8 cellular contexts compared by ENCODE assay signal in the genomic region with DNA sequence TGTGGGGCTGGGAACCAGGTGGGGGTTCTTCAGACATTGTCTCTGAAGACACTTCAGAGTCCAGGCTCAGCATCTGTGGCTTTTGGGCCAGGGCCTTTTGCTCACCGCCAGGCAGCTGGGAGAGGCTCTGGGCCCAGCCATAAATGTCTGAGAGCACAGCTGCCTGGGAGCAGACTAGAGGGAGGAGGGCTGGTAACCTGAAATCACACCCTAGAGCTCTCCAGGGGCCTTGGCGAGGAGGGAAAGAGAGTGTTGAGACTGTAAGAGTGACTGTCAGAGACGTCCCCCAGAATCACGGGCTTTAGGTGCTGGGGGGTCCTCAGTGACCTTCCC. TPM values are rescaled to one million over a fixed set of nuclear protein-coding genes. Genes with fewer than 3 reads are reported as not detected.
A peak's percentile ranks its signal among the peaks of the same experiment; 100 is the strongest.
DNase-seq lines count a peak whose midpoint lies in the region; ATAC-seq and TF ChIP-seq lines count a peak whose summit lies in the region.

No MANE protein-coding gene starts in this region.

- H3K27ac ChIP-seq in HUES6 (ENCODE audit: low read depth, low read length) = no peak overlapping the region
- peak overlapping the region; percentile 77 for H3K27ac ChIP-seq in muscle layer of duodenum (ENCODE audit: low read length)

- H3K4me3 Mint-ChIP-seq in brain = peak overlapping the region in 3 of 5 experiments; percentile 39 to 52 (median 48)

- H3K4me3 ChIP-seq in BJ (ENCODE audit: low read depth, low read length) (peak overlapping the region; percentile 47; the same call in 1 of the 2 replicates), HUES6 (ENCODE audit: low read depth, low read length) (peak overlapping the region; percentile 58; the same call in 1 of the 2 replicates), muscle layer of duodenum (ENCODE audit: low read depth in 1 of 2, low read length in 2 of 2) (peak overlapping the region; percentile 26 to 53)

- no peaks in the 10 kb centered on the region for H3K36me3 Mint-ChIP-seq in brain

- peaks cover 0 to 3% (median 0%) of the 10 kb centered on the region in 5 experiments for H3K9me3 Mint-ChIP-seq in brain

- H3K9me3 ChIP-seq in HUES6 (ENCODE audit: control insufficient read depth, insufficient read depth, low read depth, low read length) = no peaks in the 10 kb centered on the region
- H3K9me3 ChIP-seq in muscle layer of duodenum (ENCODE audit: control insufficient read depth in 1 of 2, low read length in 2 of 2) = no peaks in the 10 kb centered on the region

- H3K9ac ChIP-seq in HUES6 (ENCODE audit: low read length) = no peak overlapping the region

- no peak for ATAC-seq in HG03457 (IDR thresholded peaks at IDR 0.05; ENCODE audit: unreplicated experiment)

- CTCF ChIA-PET in BJ (lab: Yijun Ruan, JAX) = interaction anchor here (0.7 to 1.8 kb wide), 3 partner anchors 17 to 160 kb away, joined by 4 to 5 read pairs (median 5); no protein-coding TSS in a partner anchor

- H3K4me1 Mint-ChIP-seq in brain = peaks cover 24% of the 10 kb centered on the region

- peak overlapping the region in 2 of 5 experiments; percentile 82 to 90 for H3K27ac Mint-ChIP-seq in brain

- H3K27me3 ChIP-seq in BJ (ENCODE audit: control insufficient read depth, insufficient read depth, low read length) (no peaks in the 10 kb centered on the region), HUES6 (ENCODE audit: control insufficient read depth, insufficient read depth, low read length) (no peaks in the 10 kb centered on the region), muscle layer of duodenum (ENCODE audit: low read depth, low read length) (no peaks in the 10 kb centered on the region)

- POLR2A ChIA-PET in BJ (lab: Charles Lee) = no interaction called here

- TF ChIP-seq CTCF in BJ (IDR thresholded peaks at IDR 0.05; ENCODE audit: insufficient read depth, low read depth, low read length) (no peak), brain (conservative IDR thresholded peaks at IDR 0.05) (no peak)

- H3K36me3 ChIP-seq in BJ (ENCODE audit: control insufficient read depth, insufficient read depth, low read length) (peaks cover 20% of the 10 kb centered on the region), HUES6 (ENCODE audit: control insufficient read depth, insufficient read depth, low read length) (peaks cover 17% of the 10 kb centered on the region), muscle layer of duodenum (ENCODE audit: control insufficient read depth in 1 of 2, insufficient read depth in 2 of 2, low read length in 2 of 2) (peaks cover 3 to 6% of the 10 kb centered on the region in 2 donors)

- DNase-seq in BJ (ENCODE audit: low read depth) = no peak
- no peak for DNase-seq in stimulated activated CD4-positive, alpha-beta T cell treated with anti-CD3 and anti-CD28 coated beads, Interleukin-4, amount 100 ng/mL, for 4 hours
- no peak for DNase-seq in middle frontal gyrus (ENCODE audit: extremely low spot score, low spot score)
- no peak for DNase-seq in NCI-H82 treated with DMSO at 0.1 percent for 48 hours (lab: John Stamatoyannopoulos, UW; ENCODE audit: unreplicated experiment)

- peaks cover 4% of the 10 kb centered on the region for H3K27me3 Mint-ChIP-seq in brain

- H3K4me1 ChIP-seq in HUES6 (ENCODE audit: control insufficient read depth, insufficient read depth, low read length) (peaks cover 14% of the 10 kb centered on the region; the same call in 1 of the 2 replicates), muscle layer of duodenum (ENCODE audit: control insufficient read depth in 1 of 2, insufficient read depth in 2 of 2, low read length in 2 of 2) (peaks cover 4 to 39% of the 10 kb centered on the region in 2 donors)

RNA-seq across cellular contexts. Expression of a gene that starts 4.1 kb away (rescaled TPM):
- polyA plus RNA-seq in BJ (2011; rRNA removed) (13.5 and 31.5 TPM in 2 replicates), brain (ENCODE audit: insufficient read depth, low read depth, low replicate concordance) (10.7 TPM)
- 13.1 and 14.2 TPM in 2 replicates for polyA minus RNA-seq in BJ (2011; rRNA and poly(A)+ RNA removed)

RNA-seq across cellular contexts. Expression of a gene that starts 11.0 kb away (rescaled TPM):
- polyA plus RNA-seq in BJ (2011; rRNA removed) (8.0 and 16.7 TPM in 2 replicates), brain (ENCODE audit: insufficient read depth, low read depth, low replicate concordance) (17.1 TPM)
- polyA minus RNA-seq in BJ (2011; rRNA and poly(A)+ RNA removed) = 5.9 and 6.0 TPM in 2 replicates

RNA-seq across cellular contexts. Expression of a gene that starts 19.3 kb away (rescaled TPM):
- polyA plus RNA-seq in BJ (2011; rRNA removed) (0.92 and 1.4 TPM in 2 replicates), brain (ENCODE audit: insufficient read depth, low read depth, low replicate concordance) (15.2 TPM)
- polyA minus RNA-seq in BJ (2011; rRNA and poly(A)+ RNA removed) = 0.24 and 0.72 TPM in 2 replicates

RNA-seq across cellular contexts. Expression of a gene that starts 55.0 kb away (rescaled TPM):
- polyA plus RNA-seq in BJ (2011; rRNA removed) (9.4 and 17.5 TPM in 2 replicates), brain (ENCODE audit: insufficient read depth, low read depth, low replicate concordance) (14.4 TPM)
- polyA minus RNA-seq in BJ (2011; rRNA and poly(A)+ RNA removed) = 9.0 and 11.5 TPM in 2 replicates
